15 cellular contexts compared by ENCODE assay signal in the genomic region with DNA sequence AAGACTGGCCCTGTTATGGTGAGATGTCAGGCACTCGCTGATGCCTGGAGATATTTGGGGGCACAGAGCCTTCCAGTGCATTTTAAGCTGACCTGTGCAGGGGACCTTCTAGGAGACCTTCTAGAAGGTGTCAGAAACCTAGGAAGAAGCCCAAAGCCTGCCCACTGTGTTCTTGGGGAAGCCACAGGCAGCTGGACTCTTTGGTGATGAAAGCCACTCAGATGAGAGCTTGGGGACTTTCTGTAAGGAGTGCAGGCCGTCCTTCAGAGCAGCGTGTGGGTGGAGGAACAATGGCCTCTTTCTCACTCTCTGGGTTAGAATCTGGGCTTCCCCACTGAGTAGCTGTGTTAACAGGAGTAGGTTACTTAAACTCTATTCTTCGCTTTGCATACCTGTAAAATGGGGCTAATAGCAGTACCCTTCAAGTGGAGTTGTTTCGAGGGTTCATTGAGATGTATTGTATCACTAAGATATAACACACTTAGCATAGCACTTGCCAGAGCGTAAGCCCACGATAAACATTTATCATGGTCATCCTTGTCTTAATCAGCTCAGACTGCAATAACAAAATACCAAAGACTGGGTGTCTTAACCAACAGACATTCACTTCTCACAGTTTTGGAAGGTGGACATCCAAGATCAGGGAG.
DNase-seq lines count a peak whose midpoint lies in the region; ATAC-seq, FAIRE-seq and TF ChIP-seq lines count a peak whose summit lies in the region.
"Had no signal": no experiment of that assay in that cellular context is flagged by ENCODE, and none has a peak within 500 bp of the region (broad histone marks: within the 10 kb centered on the region; RNA-seq: fewer than 3 reads in every experiment).

No MANE protein-coding gene starts in this region.

- H3K9me3 ChIP-seq in MM.1S (replicated peaks; ENCODE audit: insufficient read depth, low read length), result no peaks in the 10 kb centered on the region

- H3K79me2 ChIP-seq in MM.1S (ENCODE audit: low read length), result no peaks in the 10 kb centered on the region

- no peaks in the 10 kb centered on the region for H3K9me2 ChIP-seq in MM.1S (replicated peaks; ENCODE audit: insufficient read depth, low read length)

- H3K4me3 ChIP-seq in MM.1S (ENCODE audit: low read length), result no peak overlapping the region
- H3K4me3 ChIP-seq: GM23248 had no signal

- no peak overlapping the region for H3K27ac ChIP-seq in MM.1S (ENCODE audit: low read length)
- H3K27ac ChIP-seq: GM23248 had no signal

- no peak overlapping the region for H3K9ac ChIP-seq in MM.1S (ENCODE audit: low read length)
- H3K9ac ChIP-seq: GM23248 had no signal

- DNase-seq in GM10266 (ENCODE audit: extremely low spot score) (peak; percentile 75), GM19239 (ENCODE audit: insufficient read length, low spot score) (peak; percentile 12), MM.1S (no peak), DMS53 treated with DMSO at 0.1 percent for 48 hours (lab: John Stamatoyannopoulos, UW; ENCODE audit: unreplicated experiment) (no peak), NCI-H1417 (lab: John Stamatoyannopoulos, UW) (no peak), cerebellum (ENCODE audit: low spot score) (no peak)
- DNase-seq: activated CD4-positive, alpha-beta T cell treated with anti-CD3 and anti-CD28 coated beads, Interleukin-2, amount 50 U/mL, for 1 hour; GM23248; mesendoderm; NCI-H2171 treated with DMSO at 0.1 percent for 48 hours; stimulated activated CD4-positive, alpha-beta T cell treated with anti-CD3 and anti-CD28 coated beads, Interleukin-15, amount 100 ng/mL, for 24 hours; stimulated activated CD8-positive, alpha-beta memory T cell treated with anti-CD3 and anti-CD28 coated beads, Interleukin-4, amount 100 ng/mL, for 48 hours had no signal

- no peaks in the 10 kb centered on the region for H3K27me3 ChIP-seq in MM.1S (replicated peaks; ENCODE audit: insufficient read depth, low read length)

- no peak for TF ChIP-seq CTCF in GM10266 (IDR thresholded peaks at IDR 0.05; ENCODE audit: control insufficient read depth, insufficient read depth, low read depth, missing control alignments)
- no peak for TF ChIP-seq CTCF in MM.1S (IDR thresholded peaks at IDR 0.05; ENCODE audit: low read length)

- no peaks in the 10 kb centered on the region for H3F3A ChIP-seq in MM.1S (ENCODE audit: insufficient read depth, low read length)

- ATAC-seq in HG02678 (IDR thresholded peaks at IDR 0.05; ENCODE audit: unreplicated experiment) (peak; percentile 80), HG03457 (IDR thresholded peaks at IDR 0.05; ENCODE audit: unreplicated experiment) (peak; percentile 55)

- H3K4me1 ChIP-seq in MM.1S (ENCODE audit: low read length), result peaks cover 7% of the 10 kb centered on the region; the same call in 1 of the 2 replicates

- peak; percentile 53 for FAIRE-seq in GM19239 (lab: Jason Lieb, UNC)
- FAIRE-seq: D721Med had no signal

- H3K36me3 ChIP-seq in MM.1S (replicated peaks; ENCODE audit: insufficient read depth, low read length), result no peaks in the 10 kb centered on the region

- H4K20me1 ChIP-seq in MM.1S (ENCODE audit: insufficient read depth, low read length), result no peaks in the 10 kb centered on the region

- no peak overlapping the region for H2AFZ ChIP-seq in MM.1S (ENCODE audit: low read length)
- H2AFZ ChIP-seq: GM23248 had no signal

- H3K4me2 ChIP-seq in MM.1S (ENCODE audit: low read depth, low read length), result no peak overlapping the region

Comparison
In these comparisons a context has a peak if more than half of its experiments do, and no peak if none do; other contexts are left out.
1. DNase-seq: peak in GM10266 (single experiment) and GM19239 (single experiment); none in MM.1S (single experiment), DMS53 treated with DMSO at 0.1 percent for 48 hours (single experiment), NCI-H1417 (0 of 3) and cerebellum (single experiment).